11 cellular contexts compared by ENCODE assay signal in the genomic region with DNA sequence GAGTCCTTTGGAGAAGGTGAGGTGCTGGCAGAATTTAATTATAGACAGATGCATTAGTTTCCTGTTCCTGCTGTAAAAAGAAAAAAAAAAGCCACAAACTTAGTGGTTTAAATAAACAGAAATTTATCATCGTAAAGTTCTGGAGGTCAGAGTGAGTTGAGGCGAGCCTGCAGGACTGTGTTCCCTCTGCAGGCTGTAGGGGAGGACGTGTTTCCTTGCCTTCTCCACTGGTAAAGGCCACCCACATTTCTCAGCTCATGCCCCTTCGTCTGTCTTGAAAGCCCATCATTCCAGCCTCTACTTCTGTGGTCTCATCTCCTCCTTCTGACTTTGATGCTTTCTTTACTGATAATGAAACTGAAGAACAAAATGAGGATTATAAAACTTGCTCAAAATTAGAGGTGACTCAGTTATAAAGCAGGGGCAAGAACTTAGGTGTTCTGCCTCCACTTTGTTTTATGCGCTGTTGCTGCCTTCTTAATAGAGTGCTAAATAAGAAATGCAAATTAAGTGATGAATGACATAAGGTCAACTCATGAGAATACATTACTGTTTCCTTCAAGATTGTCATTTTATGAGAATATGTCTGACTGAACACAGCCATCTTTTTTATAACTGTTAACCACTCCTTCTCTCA.
A peak's percentile ranks its signal among the peaks of the same experiment; 100 is the strongest.
DNase-seq lines count a peak whose midpoint lies in the region; ATAC-seq and TF ChIP-seq lines count a peak whose summit lies in the region.
"Had no signal": no experiment of that assay in that cellular context is flagged by ENCODE, and none has a peak within 500 bp of the region (broad histone marks: within the 10 kb centered on the region; RNA-seq: fewer than 3 reads in every experiment).

No MANE protein-coding gene starts in this region.

- no peak for DNase-seq in activated CD4-positive, alpha-beta T cell treated with anti-CD3 and anti-CD28 coated beads, Interleukin-2, amount 10 ng/mL, durations not matched to agents 7 days and 5 days
- no peak for DNase-seq in activated CD4-positive, alpha-beta T cell treated with anti-CD3 and anti-CD28 coated beads, Interleukin-2, amount 50 U/mL, for 4 hours
- DNase-seq in central memory CD8-positive, alpha-beta T cell (ENCODE audit: low spot score in 2 of 2): no peak
- DNase-seq in stimulated activated CD4-positive, alpha-beta T cell treated with anti-CD3 and anti-CD28 coated beads, TNF-alpha, amount 100 ng/mL, for 24 hours (ENCODE audit: low read depth in 3 of 3): peak in 2 of 3 experiments; percentile 9 to 19
- no peak for DNase-seq in erythroblast (lab: John Stamatoyannopoulos, UW)
- DNase-seq in dermis blood vessel endothelial cell: no peak
- DNase-seq: left ventricle myocardium inferior, NCI-H524 treated with DMSO at 0.1 percent for 48 hours had no signal

- H3K9me2 ChIP-seq in SU-DHL-6 (replicated peaks; ENCODE audit: insufficient read depth, low read length): no peaks in the 10 kb centered on the region

- peak overlapping the region; percentile 24 for H3K4me2 ChIP-seq in SU-DHL-6 (ENCODE audit: low read depth, low read length, poor library complexity, severe bottlenecking)

- no peaks in the 10 kb centered on the region for H3K9me3 Mint-ChIP-seq in activated CD4-positive, alpha-beta T cell treated with anti-CD3 and anti-CD28 coated beads, Interleukin-2, amount 10 ng/mL, durations not matched to agents 7 days and 5 days
- no peaks in the 10 kb centered on the region for H3K9me3 Mint-ChIP-seq in central memory CD8-positive, alpha-beta T cell

- H3K4me1 Mint-ChIP-seq in activated CD4-positive, alpha-beta T cell treated with anti-CD3 and anti-CD28 coated beads, Interleukin-2, amount 10 ng/mL, durations not matched to agents 7 days and 5 days: peaks cover 36% of the 10 kb centered on the region
- peaks cover 19% of the 10 kb centered on the region for H3K4me1 Mint-ChIP-seq in central memory CD8-positive, alpha-beta T cell

- no peaks in the 10 kb centered on the region for H3K9me3 ChIP-seq in SU-DHL-6 (ENCODE audit: insufficient read depth, low read length)
- H3K9me3 ChIP-seq: ascending aorta, left ventricle myocardium inferior had no signal

- ATAC-seq in central memory CD8-positive, alpha-beta T cell (replicated peaks; ENCODE audit: extremely low read depth, poor library complexity, severe bottlenecking): peak; percentile 27
- ATAC-seq in GM21529 (IDR thresholded peaks at IDR 0.05; ENCODE audit: unreplicated experiment): no peak

- H2AFZ ChIP-seq in SU-DHL-6 (ENCODE audit: low read depth, low read length, severe bottlenecking): no peak overlapping the region

- peaks cover 16% of the 10 kb centered on the region for H3K36me3 Mint-ChIP-seq in activated CD4-positive, alpha-beta T cell treated with anti-CD3 and anti-CD28 coated beads, Interleukin-2, amount 10 ng/mL, durations not matched to agents 7 days and 5 days (ENCODE audit: low read depth)
- peaks cover 12% of the 10 kb centered on the region for H3K36me3 Mint-ChIP-seq in central memory CD8-positive, alpha-beta T cell (ENCODE audit: insufficient read depth)

- peak overlapping the region; percentile 60 for H3K27ac Mint-ChIP-seq in activated CD4-positive, alpha-beta T cell treated with anti-CD3 and anti-CD28 coated beads, Interleukin-2, amount 10 ng/mL, durations not matched to agents 7 days and 5 days
- H3K27ac Mint-ChIP-seq in central memory CD8-positive, alpha-beta T cell (ENCODE audit: low read depth): peak overlapping the region; percentile 70

- POLR2A ChIA-PET in activated CD4-positive, alpha-beta T cell treated with anti-CD3 and anti-CD28 coated beads, Interleukin-2, amount 10 ng/mL, durations not matched to agents 7 days and 5 days (lab: Charles Lee): no interaction called here

- peaks cover 39% of the 10 kb centered on the region for H3K36me3 ChIP-seq in SU-DHL-6 (ENCODE audit: low read length)

- no peak for TF ChIP-seq POLR2A in erythroblast (IDR thresholded peaks at IDR 0.05; ENCODE audit: low read length)

- no peaks in the 10 kb centered on the region for H4K20me1 ChIP-seq in SU-DHL-6 (ENCODE audit: low read depth, low read length)

- H3K4me3 ChIP-seq in SU-DHL-6 (ENCODE audit: insufficient read depth, low read length, poor library complexity, severe bottlenecking): no peak overlapping the region
- H3K4me3 ChIP-seq: ascending aorta, left ventricle myocardium inferior had no signal

- CTCF ChIA-PET in activated CD4-positive, alpha-beta T cell treated with anti-CD3 and anti-CD28 coated beads, Interleukin-2, amount 10 ng/mL, durations not matched to agents 7 days and 5 days (lab: Charles Lee): interaction anchor here (0.6 kb wide), 1 partner anchor 31 kb away, joined by 6 read pairs; no protein-coding TSS in a partner anchor

- peak overlapping the region; percentile 38 for H3K4me3 Mint-ChIP-seq in activated CD4-positive, alpha-beta T cell treated with anti-CD3 and anti-CD28 coated beads, Interleukin-2, amount 10 ng/mL, durations not matched to agents 7 days and 5 days
- H3K4me3 Mint-ChIP-seq in central memory CD8-positive, alpha-beta T cell: peak overlapping the region; percentile 27

- H3F3A ChIP-seq in SU-DHL-6 (ENCODE audit: insufficient read depth): peaks cover 52% of the 10 kb centered on the region

- no peak overlapping the region for H3K9ac ChIP-seq in SU-DHL-6 (ENCODE audit: low read length)

- peaks cover 20% of the 10 kb centered on the region for H3K79me2 ChIP-seq in SU-DHL-6 (ENCODE audit: insufficient read depth, low read length)

- H3K27me3 Mint-ChIP-seq in activated CD4-positive, alpha-beta T cell treated with anti-CD3 and anti-CD28 coated beads, Interleukin-2, amount 10 ng/mL, durations not matched to agents 7 days and 5 days: no peaks in the 10 kb centered on the region
- H3K27me3 Mint-ChIP-seq in central memory CD8-positive, alpha-beta T cell: no peaks in the 10 kb centered on the region

- H3K27ac ChIP-seq in SU-DHL-6 (ENCODE audit: low read depth, low read length): peak overlapping the region; percentile 50
- H3K27ac ChIP-seq: ascending aorta, left ventricle myocardium inferior had no signal

- TF ChIP-seq CTCF in SU-DHL-6 (IDR thresholded peaks at IDR 0.05; ENCODE audit: insufficient read depth, low read length, poor library complexity, severe bottlenecking): no peak

- no peaks in the 10 kb centered on the region for H3K27me3 ChIP-seq in SU-DHL-6 (ENCODE audit: low read length)
- H3K27me3 ChIP-seq: ascending aorta had no signal

Comparison
In these comparisons a context has a peak if more than half of its experiments do, and no peak if none do; other contexts are left out.
1. DNase-seq: peak in stimulated activated CD4-positive, alpha-beta T cell treated with anti-CD3 and anti-CD28 coated beads, TNF-alpha, amount 100 ng/mL, for 24 hours (2 of 3); none in activated CD4-positive, alpha-beta T cell treated with anti-CD3 and anti-CD28 coated beads, Interleukin-2, amount 10 ng/mL, durations not matched to agents 7 days and 5 days (single experiment), activated CD4-positive, alpha-beta T cell treated with anti-CD3 and anti-CD28 coated beads, Interleukin-2, amount 50 U/mL, for 4 hours (0 of 2), central memory CD8-positive, alpha-beta T cell (0 of 2), erythroblast (0 of 2) and dermis blood vessel endothelial cell (single experiment).